ENCODE assay signal across 13 cellular contexts in the genomic region with DNA sequence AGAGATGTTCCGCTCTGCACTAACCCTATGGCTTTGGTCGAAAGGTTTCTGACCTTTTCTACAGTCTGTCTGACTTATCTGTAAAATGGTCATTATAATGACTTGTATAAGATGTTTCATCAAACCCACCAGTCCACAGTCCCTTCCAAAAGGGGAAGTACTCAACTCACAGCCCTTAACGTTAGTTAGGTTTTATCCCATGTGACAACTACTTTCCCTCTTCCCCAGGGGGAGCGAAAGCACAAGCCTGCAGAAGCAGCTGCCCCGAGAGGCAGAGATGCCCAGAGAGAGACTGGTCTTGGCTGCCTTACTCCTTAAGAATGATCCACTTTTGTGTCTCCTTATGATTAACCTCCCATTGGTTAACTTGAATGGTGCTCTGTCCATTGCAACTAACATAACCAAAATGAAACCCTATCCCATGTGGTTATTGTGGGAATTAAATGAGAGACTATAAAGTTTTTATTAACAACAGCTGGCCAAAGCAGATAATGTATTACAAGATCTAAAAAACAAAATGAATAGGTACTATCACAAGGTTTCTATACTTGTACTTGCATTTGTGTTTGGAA. TPM values are rescaled to one million over a fixed set of nuclear protein-coding genes. Genes with fewer than 3 reads are reported as not detected.
DNase-seq lines count a peak whose midpoint lies in the region; ATAC-seq and TF ChIP-seq lines count a peak whose summit lies in the region.
"Had no signal": no experiment of that assay in that cellular context is flagged by ENCODE, and none has a peak within 500 bp of the region (broad histone marks: within the 10 kb centered on the region; RNA-seq: fewer than 3 reads in every experiment).

No MANE protein-coding gene starts in this region.

- H3K36me3 ChIP-seq in DND-41 (ENCODE audit: insufficient read depth, low read length) (peaks cover 50% of the 10 kb centered on the region), SU-DHL-6 (ENCODE audit: low read length) (peaks cover 12% of the 10 kb centered on the region; the same call in 1 of the 2 replicates)
- H3K36me3 ChIP-seq: ovary had no signal

- H3K36me3 Mint-ChIP-seq in activated CD4-positive, alpha-beta T cell treated with anti-CD3 and anti-CD28 coated beads, Interleukin-2, amount 10 ng/mL, durations not matched to agents 7 days and 5 days (ENCODE audit: low read depth) = peaks cover 53% of the 10 kb centered on the region

- H2AFZ ChIP-seq in DND-41 (ENCODE audit: low read depth, low read length) = no peak overlapping the region
- no peak overlapping the region for H2AFZ ChIP-seq in SU-DHL-6 (ENCODE audit: low read depth, low read length, severe bottlenecking)

- H3K4me3 Mint-ChIP-seq in activated CD4-positive, alpha-beta T cell treated with anti-CD3 and anti-CD28 coated beads, Interleukin-2, amount 10 ng/mL, durations not matched to agents 7 days and 5 days = no peak overlapping the region
- H3K4me3 Mint-ChIP-seq: T-helper 2 cell treated with Interferon-gamma antibody and Interleukin-4, amounts not matched to agents 5 μg/mL and 100 μg/mL, for 36 hours had no signal

- no peaks in the 10 kb centered on the region for H4K20me1 ChIP-seq in DND-41 (ENCODE audit: insufficient read depth, low read length)
- no peaks in the 10 kb centered on the region for H4K20me1 ChIP-seq in SU-DHL-6 (ENCODE audit: low read depth, low read length)

- H3K4me2 ChIP-seq in DND-41 (ENCODE audit: insufficient read depth, low read length) = peak overlapping the region; percentile 45
- peak overlapping the region; percentile 36 for H3K4me2 ChIP-seq in SU-DHL-6 (ENCODE audit: low read depth, low read length, poor library complexity, severe bottlenecking)

- no peak for DNase-seq in DND-41
- peak; percentile 66 for DNase-seq in medulla oblongata (ENCODE audit: extremely low spot score)
- no peak for DNase-seq in midbrain (lab: John Stamatoyannopoulos, UW)
- DNase-seq in activated CD4-positive, alpha-beta T cell treated with anti-CD3 and anti-CD28 coated beads, Interleukin-2, amount 10 ng/mL, durations not matched to agents 7 days and 5 days = no peak
- DNase-seq: caudate nucleus; NCI-H82; ovary; stimulated activated CD4-positive, alpha-beta T cell treated with anti-CD3 and anti-CD28 coated beads, Interleukin-4, amount 100 ng/mL, for 24 hours had no signal

- H3K27me3 ChIP-seq in DND-41 (ENCODE audit: insufficient read depth, low read length, poor library complexity) = no peaks in the 10 kb centered on the region
- no peaks in the 10 kb centered on the region for H3K27me3 ChIP-seq in SU-DHL-6 (ENCODE audit: low read length)
- H3K27me3 ChIP-seq: ovary had no signal

- POLR2A ChIA-PET in activated CD4-positive, alpha-beta T cell treated with anti-CD3 and anti-CD28 coated beads, Interleukin-2, amount 10 ng/mL, durations not matched to agents 7 days and 5 days (lab: Charles Lee) = no interaction called here

- peak; percentile 34; the same call in 2 of the 3 replicates for ATAC-seq in DND-41 (ENCODE audit: insufficient read depth, low read depth)
- ATAC-seq in HG03159 (IDR thresholded peaks at IDR 0.05; ENCODE audit: unreplicated experiment) = peak; percentile 63
- no peak for ATAC-seq in HG03139 (IDR thresholded peaks at IDR 0.05; ENCODE audit: unreplicated experiment)
- no peak for ATAC-seq in GM21526 (IDR thresholded peaks at IDR 0.05; ENCODE audit: low FRiP score, unreplicated experiment)

- no peaks in the 10 kb centered on the region for H3K27me3 Mint-ChIP-seq in activated CD4-positive, alpha-beta T cell treated with anti-CD3 and anti-CD28 coated beads, Interleukin-2, amount 10 ng/mL, durations not matched to agents 7 days and 5 days

- H3K79me2 ChIP-seq in DND-41 (ENCODE audit: insufficient read depth, low read length) = peaks cover 8% of the 10 kb centered on the region; the same call in 1 of the 2 replicates
- H3K79me2 ChIP-seq in SU-DHL-6 (ENCODE audit: insufficient read depth, low read length) = peaks cover 32% of the 10 kb centered on the region

- no peaks in the 10 kb centered on the region for H3K9me2 ChIP-seq in SU-DHL-6 (replicated peaks; ENCODE audit: insufficient read depth, low read length)

- H3K4me1 Mint-ChIP-seq in activated CD4-positive, alpha-beta T cell treated with anti-CD3 and anti-CD28 coated beads, Interleukin-2, amount 10 ng/mL, durations not matched to agents 7 days and 5 days = peaks cover 42% of the 10 kb centered on the region

- H3K4me1 ChIP-seq in DND-41 (ENCODE audit: insufficient read depth, low read length) = peaks cover 47% of the 10 kb centered on the region

- CTCF ChIA-PET in activated CD4-positive, alpha-beta T cell treated with anti-CD3 and anti-CD28 coated beads, Interleukin-2, amount 10 ng/mL, durations not matched to agents 7 days and 5 days (lab: Charles Lee) = interaction anchor here (1.2 kb wide), 1 partner anchor 15 kb away, joined by 3 read pairs; no protein-coding TSS in a partner anchor

- H3K9me3 ChIP-seq in DND-41 (ENCODE audit: insufficient read depth, low read length, severe bottlenecking) = no peaks in the 10 kb centered on the region
- H3K9me3 ChIP-seq in SU-DHL-6 (ENCODE audit: insufficient read depth, low read length) = no peaks in the 10 kb centered on the region
- H3K9me3 ChIP-seq: ovary had no signal

- no peaks in the 10 kb centered on the region; the same call in 1 of the 2 replicates for H3F3A ChIP-seq in SU-DHL-6 (ENCODE audit: insufficient read depth)

- no peak overlapping the region for H3K27ac Mint-ChIP-seq in activated CD4-positive, alpha-beta T cell treated with anti-CD3 and anti-CD28 coated beads, Interleukin-2, amount 10 ng/mL, durations not matched to agents 7 days and 5 days
- H3K27ac Mint-ChIP-seq: T-helper 2 cell treated with Interferon-gamma antibody and Interleukin-4, amounts not matched to agents 5 μg/mL and 100 μg/mL, for 36 hours had no signal

- H3K9ac ChIP-seq in DND-41 (ENCODE audit: low read depth, low read length) = no peak overlapping the region
- no peak overlapping the region for H3K9ac ChIP-seq in SU-DHL-6 (ENCODE audit: low read length)

- H3K4me3 ChIP-seq in DND-41 (ENCODE audit: low read depth in 1 of 2, low read length in 2 of 2) = 0 out of 4 replicates have a peak overlapping the region, but pooled peaks of 1 of the 2 experiments have one; percentile 17
- no peak overlapping the region for H3K4me3 ChIP-seq in SU-DHL-6 (ENCODE audit: insufficient read depth, low read length, poor library complexity, severe bottlenecking)
- H3K4me3 ChIP-seq: ovary had no signal

- H3K27ac ChIP-seq in DND-41 (ENCODE audit: low read length) (no peak overlapping the region), SU-DHL-6 (ENCODE audit: low read depth, low read length) (no peak overlapping the region)
- H3K27ac ChIP-seq: ovary had no signal

- TF ChIP-seq CTCF in DND-41 (IDR thresholded peaks at IDR 0.05; ENCODE audit: borderline replicate concordance, extremely low read depth, low read length, poor library complexity, severe bottlenecking) = no peak
- TF ChIP-seq CTCF in SU-DHL-6 (IDR thresholded peaks at IDR 0.05; ENCODE audit: insufficient read depth, low read length, poor library complexity, severe bottlenecking) = no peak

- peaks cover 8% of the 10 kb centered on the region for H3K9me3 Mint-ChIP-seq in activated CD4-positive, alpha-beta T cell treated with anti-CD3 and anti-CD28 coated beads, Interleukin-2, amount 10 ng/mL, durations not matched to agents 7 days and 5 days
- H3K9me3 Mint-ChIP-seq: T-helper 2 cell treated with Interferon-gamma antibody and Interleukin-4, amounts not matched to agents 5 μg/mL and 100 μg/mL, for 36 hours had no signal

RNA-seq across cellular contexts. Expression of gene ASTE1, which starts 6.4 kb away (rescaled TPM):
- total RNA-seq in activated CD4-positive, alpha-beta T cell treated with anti-CD3 and anti-CD28 coated beads, Interleukin-2, amount 10 ng/mL, durations not matched to agents 7 days and 5 days = 10 to 100 TPM; 13.7 to 15.1 TPM

RNA-seq across cellular contexts. Expression of gene NEK11, which starts 6.5 kb away (rescaled TPM):
- 1 to 10 TPM; 1.1 to 1.6 TPM for total RNA-seq in activated CD4-positive, alpha-beta T cell treated with anti-CD3 and anti-CD28 coated beads, Interleukin-2, amount 10 ng/mL, durations not matched to agents 7 days and 5 days

Comparison
In these comparisons a context has a peak if more than half of its experiments do, and no peak if none do; other contexts are left out.
1. ATAC-seq: peak in DND-41 (single experiment) and HG03159 (single experiment); none in HG03139 (single experiment) and GM21526 (single experiment).